In genomic region chr1:61444277-61444676, GRCh38 we compare ENCODE assay signal across 26 cellular contexts.
DNase-seq lines count a peak whose midpoint lies in the region; ATAC-seq and TF ChIP-seq lines count a peak whose summit lies in the region.
"Had no signal": no experiment of that assay in that cellular context is flagged by ENCODE, and none has a peak within 500 bp of the region (broad histone marks: within the 10 kb centered on the region; RNA-seq: fewer than 3 reads in every experiment).

No MANE protein-coding gene starts in this region.

- H3K36me3 ChIP-seq in Loucy (ENCODE audit: insufficient read depth, low read length) (no peaks in the 10 kb centered on the region), colonic mucosa (no peaks in the 10 kb centered on the region), muscle layer of colon (ENCODE audit: insufficient read depth, low read length) (no peaks in the 10 kb centered on the region), stomach smooth muscle (ENCODE audit: control insufficient read depth in 2 of 2, insufficient read depth in 2 of 2, low read length in 2 of 2) (no peaks in the 10 kb centered on the region)
- H3K36me3 ChIP-seq: BE2C, cardiac muscle cell, SJCRH30 had no signal

- TF ChIP-seq CTCF in Loucy (conservative IDR thresholded peaks at IDR 0.05; ENCODE audit: low read length) (no peak), colonic mucosa (IDR thresholded peaks at IDR 0.05) (no peak)

- peaks cover 53% of the 10 kb centered on the region for H3K4me1 ChIP-seq in Loucy (ENCODE audit: insufficient read depth, low read length, poor library complexity, severe bottlenecking)
- H3K4me1 ChIP-seq in colonic mucosa, result peaks cover 8% of the 10 kb centered on the region
- H3K4me1 ChIP-seq in muscle layer of colon (ENCODE audit: insufficient read depth, low read length), result peaks cover 40% of the 10 kb centered on the region
- peaks cover 25% of the 10 kb centered on the region for H3K4me1 ChIP-seq in stomach smooth muscle (ENCODE audit: control insufficient read depth, insufficient read depth, low read length)
- H3K4me1 ChIP-seq: BE2C, foreskin keratinocyte, SJCRH30 had no signal

- intact Hi-C loops in colonic mucosa (cut with DNase I), result no loop called here

- H3F3A ChIP-seq in Loucy (ENCODE audit: low read depth), result no peaks in the 10 kb centered on the region

- peak overlapping the region; percentile 10 for H3K27ac ChIP-seq in colonic mucosa
- peak overlapping the region; percentile 1 for H3K27ac ChIP-seq in muscle layer of colon (ENCODE audit: low read depth, low read length)
- peak overlapping the region; percentile 31 for H3K27ac ChIP-seq in stomach smooth muscle (ENCODE audit: low read length)
- H3K27ac ChIP-seq: cardiac muscle cell, foreskin keratinocyte, SJCRH30 had no signal

- ATAC-seq in GM19023 (IDR thresholded peaks at IDR 0.05; ENCODE audit: unreplicated experiment), result no peak
- ATAC-seq in HG03139 (IDR thresholded peaks at IDR 0.05; ENCODE audit: unreplicated experiment), result no peak
- ATAC-seq: esophagus mucosa, foreskin keratinocyte, sciatic nerve had no signal

- no peaks in the 10 kb centered on the region for H4K20me1 ChIP-seq in Loucy (ENCODE audit: insufficient read depth, low read length, poor library complexity, severe bottlenecking)

- H3K9me2 ChIP-seq in Loucy (replicated peaks; ENCODE audit: low read depth, low read length), result no peaks in the 10 kb centered on the region

- H3K4me2 ChIP-seq in Loucy (ENCODE audit: low read depth, low read length, poor library complexity, severe bottlenecking), result no peak overlapping the region

- peak overlapping the region; percentile 88 for H2AFZ ChIP-seq in Loucy (ENCODE audit: low read length)

- DNase-seq in colonic mucosa (peak; percentile 60), NCI-H1105 treated with DMSO at 0.1 percent for 48 hours (lab: John Stamatoyannopoulos, UW) (no peak)
- DNase-seq: activated CD4-positive, alpha-beta T cell treated with anti-CD3 and anti-CD28 coated beads for 48 hours; activated CD8-positive, alpha-beta memory T cell treated with anti-CD3 and anti-CD28 coated beads for 24 hours; activated T-cell treated with anti-CD3 and anti-CD28 coated beads for 4 hours; amygdala; BE2C; CD8-positive, alpha-beta memory T cell; foreskin keratinocyte; kidney glomerular epithelial cell; NCI-H1048; NCI-H1694 treated with DMSO at 0.1 percent for 48 hours; SJCRH30; stimulated activated CD4-positive, alpha-beta T cell treated with anti-CD3 and anti-CD28 coated beads, Interleukin-15, amount 100 ng/mL, for 24 hours; stimulated activated CD4-positive, alpha-beta T cell treated with anti-CD3 and anti-CD28 coated beads, Interleukin-4, amount 100 ng/mL, for 4 hours; substantia nigra; T-helper 9 cell had no signal

- no peak overlapping the region for H3K9ac ChIP-seq in Loucy (ENCODE audit: low read depth, low read length, poor library complexity, severe bottlenecking)
- peak overlapping the region in 1 of 2 donors; percentile 41 for H3K9ac ChIP-seq in colonic mucosa (ENCODE audit: low read depth in 2 of 2, low read length in 2 of 2)
- H3K9ac ChIP-seq in muscle layer of colon (ENCODE audit: low read length), result no peak overlapping the region
- no peak overlapping the region for H3K9ac ChIP-seq in stomach smooth muscle (ENCODE audit: low read length in 2 of 2)

- no peaks in the 10 kb centered on the region for H3K79me2 ChIP-seq in Loucy (ENCODE audit: insufficient read depth, low read length)

- H3K4me3 ChIP-seq in Loucy (ENCODE audit: low read length, poor library complexity, severe bottlenecking) (no peak overlapping the region), colonic mucosa (no peak overlapping the region), muscle layer of colon (ENCODE audit: low read depth in 1 of 2, low read length in 2 of 2) (no peak overlapping the region), stomach smooth muscle (ENCODE audit: low read length in 2 of 2) (no peak overlapping the region)
- H3K4me3 ChIP-seq: cardiac muscle cell, lung, SJCRH30 had no signal

- H3K9me3 ChIP-seq in Loucy (ENCODE audit: insufficient read depth, low read depth, low read length) (no peaks in the 10 kb centered on the region), colonic mucosa (no peaks in the 10 kb centered on the region), muscle layer of colon (ENCODE audit: low read length) (no peaks in the 10 kb centered on the region), stomach smooth muscle (ENCODE audit: control insufficient read depth in 2 of 2, low read length in 2 of 2) (no peaks in the 10 kb centered on the region)
- H3K9me3 ChIP-seq: BE2C, SJCRH30 had no signal

- H3K27me3 ChIP-seq in Loucy (ENCODE audit: insufficient read depth, low read length, poor library complexity, severe bottlenecking), result no peaks in the 10 kb centered on the region
- H3K27me3 ChIP-seq in colonic mucosa, result no peaks in the 10 kb centered on the region
- H3K27me3 ChIP-seq in muscle layer of colon (ENCODE audit: control insufficient read depth in 1 of 2, insufficient read depth in 2 of 2, low read length in 2 of 2), result no peaks in the 10 kb centered on the region
- H3K27me3 ChIP-seq in stomach smooth muscle (ENCODE audit: control insufficient read depth in 1 of 2, insufficient read depth in 2 of 2, low read length in 2 of 2), result no peaks in the 10 kb centered on the region
- H3K27me3 ChIP-seq: BE2C, cardiac muscle cell, foreskin keratinocyte, SJCRH30 had no signal
